In the genomic region with DNA sequence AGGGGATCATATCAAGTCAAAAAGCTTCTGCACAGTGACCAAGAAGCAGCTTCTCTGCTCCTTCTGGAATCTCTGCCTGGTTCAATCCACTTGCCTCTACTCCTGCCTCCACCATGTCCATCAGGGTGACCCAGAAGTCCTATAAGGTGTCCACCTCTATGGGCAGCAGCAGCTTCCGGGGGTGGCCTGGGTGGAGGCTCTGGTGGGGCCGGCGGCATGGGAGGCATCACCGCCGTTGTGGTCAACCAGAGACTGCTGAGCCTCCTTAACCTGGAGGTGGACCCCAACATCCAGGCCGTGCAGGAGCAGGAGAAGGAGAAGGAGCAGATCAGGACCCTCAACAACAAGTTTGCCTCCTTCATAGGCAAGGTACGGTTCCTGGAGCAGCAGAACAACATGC, we compare ENCODE assay signal across 25 cellular contexts.
"Had no signal": no experiment of that assay in that cellular context is flagged by ENCODE, and none has a peak within 500 bp of the region (broad histone marks: within the 10 kb centered on the region; RNA-seq: fewer than 3 reads in every experiment).

No MANE protein-coding gene starts in this region.

- H3K36me3 ChIP-seq: colonic mucosa, esophagus squamous epithelium, gastrocnemius medialis had no signal

- H3K4me3 Mint-ChIP-seq: dendritic cell treated with granulocyte-macrophage colony-stimulating factor and Interleukin-4, amounts not matched to agents 40 ng/mL and 50 ng/mL, for 4 days; effector memory CD8-positive, alpha-beta T cell; endodermal cell had no signal

- H3K27me3 Mint-ChIP-seq: dendritic cell treated with granulocyte-macrophage colony-stimulating factor and Interleukin-4, amounts not matched to agents 40 ng/mL and 50 ng/mL, for 4 days; effector memory CD8-positive, alpha-beta T cell had no signal

- H3K27ac Mint-ChIP-seq: dendritic cell treated with granulocyte-macrophage colony-stimulating factor and Interleukin-4, amounts not matched to agents 40 ng/mL and 50 ng/mL, for 4 days; effector memory CD8-positive, alpha-beta T cell; endodermal cell had no signal

- H3K27ac ChIP-seq: colonic mucosa, coronary artery, dorsolateral prefrontal cortex, epithelial cell of prostate, esophagus muscularis mucosa, esophagus squamous epithelium, foreskin keratinocyte, gastrocnemius medialis, gastroesophageal sphincter, heart left ventricle, heart right ventricle had no signal

- ATAC-seq: effector memory CD8-positive, alpha-beta T cell; esophagus mucosa; foreskin keratinocyte; gastrocnemius medialis; gastroesophageal sphincter; heart left ventricle; heart right ventricle had no signal

- DNase-seq: colonic mucosa; cortex of kidney; dermis blood vessel endothelial cell; dorsolateral prefrontal cortex; effector CD4-positive, alpha-beta T cell; effector CD8-positive, alpha-beta T cell; effector memory CD4-positive, alpha-beta T cell; effector memory CD8-positive, alpha-beta T cell; endodermal cell; erythroblast; esophagus squamous epithelium; foreskin fibroblast; foreskin keratinocyte; foreskin melanocyte; gastrocnemius medialis; glutamatergic neuron; head of caudate nucleus; heart left ventricle; heart right ventricle had no signal

- H3K4me1 ChIP-seq: colonic mucosa, esophagus muscularis mucosa, esophagus squamous epithelium, foreskin keratinocyte, gastrocnemius medialis, gastroesophageal sphincter, heart left ventricle, heart right ventricle had no signal

- H3K9me3 ChIP-seq: colonic mucosa had no signal

- H3K27me3 ChIP-seq: colonic mucosa, dorsolateral prefrontal cortex, esophagus muscularis mucosa, esophagus squamous epithelium, foreskin keratinocyte, gastrocnemius medialis, gastroesophageal sphincter, heart left ventricle, heart right ventricle had no signal

- H3K4me3 ChIP-seq: colonic mucosa, coronary artery, dorsolateral prefrontal cortex, esophagus muscularis mucosa, esophagus squamous epithelium, gastrocnemius medialis, gastroesophageal sphincter, heart left ventricle, heart right ventricle had no signal

- H3K4me1 Mint-ChIP-seq: endodermal cell had no signal
